ENCODE assay signal across 9 cellular contexts in the genomic region with DNA sequence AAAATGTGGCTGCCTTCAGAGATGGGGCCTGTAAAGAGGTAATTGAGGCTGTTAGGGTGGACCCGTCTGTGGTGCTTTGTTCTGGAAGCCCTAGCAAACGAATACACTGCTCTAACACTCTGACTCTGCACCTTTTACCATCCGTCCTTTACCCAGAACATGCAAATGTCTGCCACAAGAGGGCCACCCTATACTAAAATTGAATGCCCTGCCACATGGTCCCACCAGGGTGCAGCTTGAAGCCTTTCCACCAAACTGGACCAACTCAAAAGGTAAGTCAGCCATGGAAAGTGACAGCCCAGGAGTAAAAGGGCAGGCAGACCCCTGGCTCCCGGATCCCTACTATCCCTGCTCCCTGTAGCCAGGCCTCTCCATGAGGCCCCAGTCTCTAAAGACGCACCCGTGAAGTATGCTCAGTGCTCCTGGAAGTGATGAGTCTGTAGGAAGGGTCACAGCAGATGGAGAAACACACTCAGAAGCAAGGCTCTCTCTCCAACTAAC. TPM values are rescaled to one million over a fixed set of nuclear protein-coding genes. Genes with fewer than 3 reads are reported as not detected.
DNase-seq lines count a peak whose midpoint lies in the region; ATAC-seq and TF ChIP-seq lines count a peak whose summit lies in the region.
"Had no signal": no experiment of that assay in that cellular context is flagged by ENCODE, and none has a peak within 500 bp of the region (broad histone marks: within the 10 kb centered on the region; RNA-seq: fewer than 3 reads in every experiment).

No MANE protein-coding gene starts in this region.

- H3K9me3 ChIP-seq in CD8-positive, alpha-beta T cell (ENCODE audit: low read length) = no peaks in the 10 kb centered on the region

- peak; percentile 83 for TF ChIP-seq CTCF in CD8-positive, alpha-beta T cell (IDR thresholded peaks at IDR 0.05)

- DNase-seq in CD8-positive, alpha-beta T cell = peak; percentile 37 to 76 (median 66)
- DNase-seq in NCI-H82 (lab: John Stamatoyannopoulos, UW) = peak; percentile 88
- DNase-seq in activated CD4-positive, alpha-beta memory T cell treated with anti-CD3 and anti-CD28 coated beads, Interleukin-2, amount 10 ng/mL, durations not matched to agents 7 days and 5 days = peak; percentile 77
- DNase-seq in effector CD8-positive, alpha-beta T cell (lab: John Stamatoyannopoulos, UW) = peak; percentile 36
- peak; percentile 60 for DNase-seq in middle frontal gyrus (ENCODE audit: extremely low spot score, low spot score)
- peak; percentile 25 to 34 for DNase-seq in stimulated activated CD8-positive, alpha-beta memory T cell treated with anti-CD3 and anti-CD28 coated beads, Interleukin-7, amount 100 ng/mL, for 1 hour (ENCODE audit: low read depth in 2 of 2)

- no peaks in the 10 kb centered on the region for H3K36me3 ChIP-seq in CD8-positive, alpha-beta T cell (ENCODE audit: insufficient read depth, low read length)

- no peaks in the 10 kb centered on the region for H3K27me3 ChIP-seq in CD8-positive, alpha-beta T cell (ENCODE audit: insufficient read depth, low read length)

- H3K4me3 Mint-ChIP-seq in CD8-positive, alpha-beta T cell = no peak overlapping the region
- H3K4me3 Mint-ChIP-seq in activated CD4-positive, alpha-beta memory T cell treated with anti-CD3 and anti-CD28 coated beads, Interleukin-2, amount 10 ng/mL, durations not matched to agents 7 days and 5 days = no peak overlapping the region
- H3K4me3 Mint-ChIP-seq: activated naive CD8-positive, alpha-beta T cell had no signal

- no peaks in the 10 kb centered on the region for H3K4me1 ChIP-seq in CD8-positive, alpha-beta T cell (ENCODE audit: insufficient read depth, low read length)

- POLR2A ChIA-PET in CD8-positive, alpha-beta T cell (lab: Charles Lee) = no interaction called here
- POLR2A ChIA-PET in activated CD4-positive, alpha-beta memory T cell treated with anti-CD3 and anti-CD28 coated beads, Interleukin-2, amount 10 ng/mL, durations not matched to agents 7 days and 5 days (lab: Charles Lee) = interaction anchor here (0.6 to 1.7 kb wide), 7 partner anchors 32 to 432 kb away, joined by 3 to 11 read pairs (median 3); partner anchors contain the start of genes DSTN and RRBP1

- H3K27ac Mint-ChIP-seq in CD8-positive, alpha-beta T cell = no peak overlapping the region
- H3K27ac Mint-ChIP-seq in activated CD4-positive, alpha-beta memory T cell treated with anti-CD3 and anti-CD28 coated beads, Interleukin-2, amount 10 ng/mL, durations not matched to agents 7 days and 5 days = no peak overlapping the region
- H3K27ac Mint-ChIP-seq: activated naive CD8-positive, alpha-beta T cell had no signal

- ATAC-seq in CD8-positive, alpha-beta T cell = peak; percentile 98
- peak; percentile 79 for ATAC-seq in GM19397 (IDR thresholded peaks at IDR 0.05; ENCODE audit: unreplicated experiment)
- peak; percentile 53 for ATAC-seq in HG03565 (IDR thresholded peaks at IDR 0.05; ENCODE audit: unreplicated experiment)

- peaks cover 14% of the 10 kb centered on the region for H3K27me3 Mint-ChIP-seq in CD8-positive, alpha-beta T cell (ENCODE audit: low read depth)
- peaks cover 25% of the 10 kb centered on the region for H3K27me3 Mint-ChIP-seq in activated CD4-positive, alpha-beta memory T cell treated with anti-CD3 and anti-CD28 coated beads, Interleukin-2, amount 10 ng/mL, durations not matched to agents 7 days and 5 days

- CTCF ChIA-PET in CD8-positive, alpha-beta T cell (lab: Charles Lee) = interaction anchor here (0.6 to 2.1 kb wide), 23 partner anchors 8 to 474 kb away, joined by 3 to 32 read pairs (median 5); partner anchors contain the start of gene RRBP1
- CTCF ChIA-PET in activated CD4-positive, alpha-beta memory T cell treated with anti-CD3 and anti-CD28 coated beads, Interleukin-2, amount 10 ng/mL, durations not matched to agents 7 days and 5 days (lab: Charles Lee) = interaction anchor here (0.6 to 3.6 kb wide), 19 partner anchors 11 to 402 kb away, joined by 3 to 33 read pairs (median 4); partner anchors contain the start of genes DSTN and RRBP1

- H3K4me1 Mint-ChIP-seq in CD8-positive, alpha-beta T cell (ENCODE audit: low read depth) = peaks cover 3% of the 10 kb centered on the region
- H3K4me1 Mint-ChIP-seq in activated CD4-positive, alpha-beta memory T cell treated with anti-CD3 and anti-CD28 coated beads, Interleukin-2, amount 10 ng/mL, durations not matched to agents 7 days and 5 days = peaks cover 45% of the 10 kb centered on the region

- H3K36me3 Mint-ChIP-seq in CD8-positive, alpha-beta T cell = no peaks in the 10 kb centered on the region
- no peaks in the 10 kb centered on the region for H3K36me3 Mint-ChIP-seq in activated CD4-positive, alpha-beta memory T cell treated with anti-CD3 and anti-CD28 coated beads, Interleukin-2, amount 10 ng/mL, durations not matched to agents 7 days and 5 days (ENCODE audit: low read depth)
- H3K36me3 Mint-ChIP-seq: activated naive CD8-positive, alpha-beta T cell had no signal

- no peak overlapping the region for H3K27ac ChIP-seq in CD8-positive, alpha-beta T cell (ENCODE audit: low read depth, low read length)

- no peaks in the 10 kb centered on the region for H3K9me3 Mint-ChIP-seq in CD8-positive, alpha-beta T cell
- no peaks in the 10 kb centered on the region for H3K9me3 Mint-ChIP-seq in activated CD4-positive, alpha-beta memory T cell treated with anti-CD3 and anti-CD28 coated beads, Interleukin-2, amount 10 ng/mL, durations not matched to agents 7 days and 5 days

- intact Hi-C loops in CD8-positive, alpha-beta T cell (cut with DNase I, micrococcal nuclease) = loop anchor here (1.0 to 10.0 kb wide), 9 partner anchors 32 to 459 kb away; partner anchors contain the start of genes DSTN (in 1 of the 2) and RRBP1 (in 1 of the 2)

- no peak overlapping the region for H3K4me3 ChIP-seq in CD8-positive, alpha-beta T cell (ENCODE audit: low read depth, low read length)

RNA-seq across cellular contexts. Expression of gene BFSP1, which starts 5.8 kb away (rescaled TPM):
- under 1 TPM; 0.14 to 0.31 TPM for total RNA-seq in CD8-positive, alpha-beta T cell
- total RNA-seq in activated CD4-positive, alpha-beta memory T cell treated with anti-CD3 and anti-CD28 coated beads, Interleukin-2, amount 10 ng/mL, durations not matched to agents 7 days and 5 days = 1 to 10 TPM; 2.7 to 3.2 TPM

RNA-seq across cellular contexts. Expression of gene DSTN, which starts 32.9 kb away (rescaled TPM):
- 10 to 100 TPM; 40.5 to 42.9 TPM for total RNA-seq in CD8-positive, alpha-beta T cell
- total RNA-seq in activated CD4-positive, alpha-beta memory T cell treated with anti-CD3 and anti-CD28 coated beads, Interleukin-2, amount 10 ng/mL, durations not matched to agents 7 days and 5 days = 100 to 1,000 TPM; 104 to 109 TPM

Comparison
In these comparisons a context has a peak if more than half of its experiments do, and no peak if none do; other contexts are left out.
1. DNase-seq: peak in every context shown above with its lines; median percentile 88 in NCI-H82; 77 in activated CD4-positive, alpha-beta memory T cell treated with anti-CD3 and anti-CD28 coated beads, Interleukin-2, amount 10 ng/mL, durations not matched to agents 7 days and 5 days; 66 in CD8-positive, alpha-beta T cell; 60 in middle frontal gyrus; 36 in effector CD8-positive, alpha-beta T cell; 30 in stimulated activated CD8-positive, alpha-beta memory T cell treated with anti-CD3 and anti-CD28 coated beads, Interleukin-7, amount 100 ng/mL, for 1 hour.